Comparison of ENCODE assay signal across 9 cellular contexts in genomic region chr3:53114412-53115074, GRCh38. TPM values are rescaled to one million over a fixed set of nuclear protein-coding genes. Genes with fewer than 3 reads are reported as not detected.
A peak's percentile ranks its signal among the peaks of the same experiment; 100 is the strongest.
DNase-seq lines count a peak whose midpoint lies in the region; ATAC-seq, FAIRE-seq and TF ChIP-seq lines count a peak whose summit lies in the region.
"Had no signal": no experiment of that assay in that cellular context is flagged by ENCODE, and none has a peak within 500 bp of the region (broad histone marks: within the 10 kb centered on the region; RNA-seq: fewer than 3 reads in every experiment).

No MANE protein-coding gene starts in this region.

- H3K27me3 ChIP-seq in gastroesophageal sphincter (no peaks in the 10 kb centered on the region), upper lobe of right lung (no peaks in the 10 kb centered on the region), H7 (ENCODE audit: control insufficient read depth, insufficient read depth, low read length) (no peaks in the 10 kb centered on the region)

- no peak for FAIRE-seq in GM12892 (lab: Jason Lieb, UNC)

- TF ChIP-seq CTCF in gastroesophageal sphincter (IDR thresholded peaks at IDR 0.05): no peak
- TF ChIP-seq CTCF in upper lobe of right lung (IDR thresholded peaks at IDR 0.05): no peak

- no peak for ATAC-seq in gastroesophageal sphincter
- peak; percentile 24 for ATAC-seq in upper lobe of right lung

- TF ChIP-seq POLR2A in gastroesophageal sphincter (IDR thresholded peaks at IDR 0.05) (no peak), GM12892 (IDR thresholded peaks at IDR 0.05; ENCODE audit: low read depth, low read length) (no peak)

- peak overlapping the region in 3 of 4 donors; percentile 16 to 69 (median 48) for H3K27ac ChIP-seq in gastroesophageal sphincter
- H3K27ac ChIP-seq in upper lobe of right lung: no peak overlapping the region
- H3K27ac ChIP-seq: SK-N-MC had no signal

- no peak for TF ChIP-seq EP300 in gastroesophageal sphincter (IDR thresholded peaks at IDR 0.05)

- DNase-seq in stimulated activated CD4-positive, alpha-beta T cell treated with anti-CD3 and anti-CD28 coated beads, Interleukin-15, amount 100 ng/mL, for 24 hours: peak; percentile 32
- no peak for DNase-seq in stimulated activated CD4-positive, alpha-beta T cell treated with anti-CD3 and anti-CD28 coated beads, Interleukin-4, amount 100 ng/mL, for 1 hour
- DNase-seq in RPMI7951 (ENCODE audit: low read depth) (peak; percentile 76), upper lobe of right lung (no peak), GM12892 (ENCODE audit: insufficient read length) (no peak), RPMI8226 (no peak), H7 (no peak)

- H3K36me3 ChIP-seq in gastroesophageal sphincter: peaks cover 0 to 83% of the 10 kb centered on the region in 2 donors
- peaks cover 64% of the 10 kb centered on the region for H3K36me3 ChIP-seq in upper lobe of right lung
- peaks cover 10% of the 10 kb centered on the region for H3K36me3 ChIP-seq in H7 (replicated peaks; ENCODE audit: control insufficient read depth, insufficient read depth, low read length)

- peaks cover 6 to 36% (median 6%) of the 10 kb centered on the region in 3 donors for H3K4me1 ChIP-seq in gastroesophageal sphincter
- peaks cover 5% of the 10 kb centered on the region for H3K4me1 ChIP-seq in upper lobe of right lung

- intact Hi-C loops in upper lobe of right lung (cut with DNase I): loop anchor here (2.0 kb wide), 1 partner anchor 82 kb away; no protein-coding TSS in a partner anchor

- WGBS in gastroesophageal sphincter (ENCODE audit: low coverage in 1 of 2), 2 donors: 86 to 87% methylated on average over 3 to 4 of the region's 5 CpGs

- no peaks in the 10 kb centered on the region for H3K9me3 ChIP-seq in gastroesophageal sphincter
- no peaks in the 10 kb centered on the region for H3K9me3 ChIP-seq in upper lobe of right lung

- no peak overlapping the region for H3K4me3 ChIP-seq in gastroesophageal sphincter
- H3K4me3 ChIP-seq in upper lobe of right lung: no peak overlapping the region
- no peak overlapping the region for H3K4me3 ChIP-seq in H7 (ENCODE audit: insufficient read depth, low read depth, low read length)
- H3K4me3 ChIP-seq: SK-N-MC had no signal

RNA-seq across cellular contexts. Expression of gene RFT1, which starts 15.7 kb away (rescaled TPM):
- 15.7 and 19.6 TPM in 2 replicates for total RNA-seq in RPMI7951 (2014; rRNA removed; shearing (Covaris generic))
- total RNA-seq in gastroesophageal sphincter: 1 to 10 TPM; 6.5 to 7.6 (median 7.2) TPM
- total RNA-seq in upper lobe of right lung: 20.6 TPM
- polyA plus RNA-seq in GM12892 (2012; ENCODE audit: missing spikeins): 20.8 TPM
- 9.5 and 10.4 TPM in 2 replicates for total RNA-seq in H7 (2014; rRNA removed; shearing (Covaris generic))

RNA-seq across cellular contexts. Expression of gene PRKCD, which starts 46.5 kb away (rescaled TPM):
- total RNA-seq in RPMI7951 (2014; rRNA removed; shearing (Covaris generic)): 4.3 and 5.0 TPM in 2 replicates
- total RNA-seq in gastroesophageal sphincter (10 to 100 TPM in 1 of 4 donors, 1 to 10 TPM in 3; 5.5 to 10.1 (median 7.6) TPM), upper lobe of right lung (78.4 TPM)
- polyA plus RNA-seq in GM12892 (2012; ENCODE audit: missing spikeins): 46.9 TPM
- total RNA-seq in H7 (2014; rRNA removed; shearing (Covaris generic)): 2.9 and 3.1 TPM in 2 replicates

Comparison
In these comparisons a context has a peak if more than half of its experiments do, and no peak if none do; other contexts are left out.
1. DNase-seq: peak in stimulated activated CD4-positive, alpha-beta T cell treated with anti-CD3 and anti-CD28 coated beads, Interleukin-15, amount 100 ng/mL, for 24 hours (single experiment) and RPMI7951 (single experiment); none in stimulated activated CD4-positive, alpha-beta T cell treated with anti-CD3 and anti-CD28 coated beads, Interleukin-4, amount 100 ng/mL, for 1 hour (single experiment), upper lobe of right lung (single experiment), GM12892 (single experiment), RPMI8226 (single experiment) and H7 (single experiment).